Comparison of ENCODE assay signal across 12 cellular contexts in genomic region chr3:192082733-192083660, GRCh38.
DNase-seq lines count a peak whose midpoint lies in the region; ATAC-seq and TF ChIP-seq lines count a peak whose summit lies in the region.
"Had no signal": no experiment of that assay in that cellular context is flagged by ENCODE, and none has a peak within 500 bp of the region (broad histone marks: within the 10 kb centered on the region; RNA-seq: fewer than 3 reads in every experiment).

No MANE protein-coding gene starts in this region.

- peaks cover 0 to 4% (median 0%) of the 10 kb centered on the region in 45 donors for H3K27me3 ChIP-seq in dorsolateral prefrontal cortex
- H3K27me3 ChIP-seq: hepatocyte had no signal

- TF ChIP-seq CTCF in dorsolateral prefrontal cortex (IDR thresholded peaks at IDR 0.05 in 54 of 56, conservative IDR thresholded peaks at IDR 0.05 in 2 of 56; ENCODE audit: low read depth in 1 of 56, partially characterized antibody in 56 of 56) (no peak), foreskin fibroblast (IDR thresholded peaks at IDR 0.05; ENCODE audit: low read depth, low read length) (no peak)

- DNase-seq in Caki2 (ENCODE audit: low read depth) (peak; percentile 64), NCI-H1417 treated with DMSO at 0.1 percent for 48 hours (lab: John Stamatoyannopoulos, UW) (no peak), dorsolateral prefrontal cortex (no peak), foreskin fibroblast (no peak)
- DNase-seq in stimulated activated CD4-positive, alpha-beta T cell treated with anti-CD3 and anti-CD28 coated beads, Interleukin-4, amount 100 ng/mL, for 24 hours = no peak
- DNase-seq: NCI-H526 treated with DMSO at 0.1 percent for 48 hours; stimulated activated CD4-positive, alpha-beta T cell treated with anti-CD3 and anti-CD28 coated beads, Interleukin-15, amount 100 ng/mL, for 24 hours had no signal

- no peak overlapping the region for H3K27ac ChIP-seq in dorsolateral prefrontal cortex
- H3K27ac ChIP-seq: hepatocyte had no signal

- in situ Hi-C loops in Caki2 (cut with HindIII; ENCODE audit: low pct_unique_long_range_greater_than_20kb, low sequenced_read_pairs) = no loop called here

- ATAC-seq in GM19043 (IDR thresholded peaks at IDR 0.05; ENCODE audit: low read depth, unreplicated experiment) = peak; percentile 92
- peak; percentile 96 for ATAC-seq in HG02678 (IDR thresholded peaks at IDR 0.05; ENCODE audit: unreplicated experiment)
- peak; percentile 88 for ATAC-seq in HG03469 (IDR thresholded peaks at IDR 0.05; ENCODE audit: unreplicated experiment)
- ATAC-seq: HepG2 had no signal

- intact Hi-C loops in dorsolateral prefrontal cortex (cut with DNase I) = no loop called here

- no peak overlapping the region for H3K4me3 ChIP-seq in dorsolateral prefrontal cortex
- H3K4me3 ChIP-seq in foreskin fibroblast (ENCODE audit: low read depth in 1 of 2, low read length in 2 of 2) = no peak overlapping the region
- H3K4me3 ChIP-seq: hepatocyte had no signal
